ENCODE assay signal across 11 cellular contexts in genomic region chr7:35722054-35722849, GRCh38. TPM values are rescaled to one million over a fixed set of nuclear protein-coding genes. Genes with fewer than 3 reads are reported as not detected.
DNase-seq lines count a peak whose midpoint lies in the region; ATAC-seq and TF ChIP-seq lines count a peak whose summit lies in the region.
"Had no signal": no experiment of that assay in that cellular context is flagged by ENCODE, and none has a peak within 500 bp of the region (broad histone marks: within the 10 kb centered on the region; RNA-seq: fewer than 3 reads in every experiment).

No MANE protein-coding gene starts in this region.

- H3K4me3 ChIP-seq in lower lobe of right lung, result no peak overlapping the region
- H3K4me3 ChIP-seq: cardiac muscle cell had no signal

- ATAC-seq in HG03520 (IDR thresholded peaks at IDR 0.05; ENCODE audit: unreplicated experiment) (peak; percentile 36), GM18867 (IDR thresholded peaks at IDR 0.05; ENCODE audit: unreplicated experiment) (no peak), lower lobe of right lung (no peak)
- peak; percentile 66 for ATAC-seq in stimulated activated memory B cell treated with anti-CD40 and anti-IgM and Interleukin-4, amounts not matched to agents 10 μg/mL and 1 μg/mL and 100 μg/mL, for 72 hours
- ATAC-seq: left ventricle myocardium superior had no signal

- peaks cover 4% of the 10 kb centered on the region for H3K9me3 Mint-ChIP-seq in activated naive CD4-positive, alpha-beta T cell treated with anti-CD3 and anti-CD28 coated beads for 36 hours
- H3K9me3 Mint-ChIP-seq in stimulated activated memory B cell treated with anti-CD40 and anti-IgM and Interleukin-4, amounts not matched to agents 10 μg/mL and 1 μg/mL and 100 μg/mL, for 72 hours, result no peaks in the 10 kb centered on the region

- H3K27ac ChIP-seq in lower lobe of right lung, result no peak overlapping the region
- H3K27ac ChIP-seq: cardiac muscle cell had no signal

- H3K4me1 Mint-ChIP-seq in activated naive CD4-positive, alpha-beta T cell treated with anti-CD3 and anti-CD28 coated beads for 36 hours (ENCODE audit: low read depth), result peaks cover 43% of the 10 kb centered on the region
- H3K4me1 Mint-ChIP-seq in stimulated activated memory B cell treated with anti-CD40 and anti-IgM and Interleukin-4, amounts not matched to agents 10 μg/mL and 1 μg/mL and 100 μg/mL, for 72 hours, result peaks cover 60% of the 10 kb centered on the region

- no peaks in the 10 kb centered on the region for H3K36me3 Mint-ChIP-seq in activated naive CD4-positive, alpha-beta T cell treated with anti-CD3 and anti-CD28 coated beads for 36 hours (ENCODE audit: low read depth)
- no peaks in the 10 kb centered on the region for H3K36me3 Mint-ChIP-seq in stimulated activated memory B cell treated with anti-CD40 and anti-IgM and Interleukin-4, amounts not matched to agents 10 μg/mL and 1 μg/mL and 100 μg/mL, for 72 hours

- CTCF ChIA-PET in activated naive CD4-positive, alpha-beta T cell treated with anti-CD3 and anti-CD28 coated beads for 36 hours (lab: Charles Lee), result interaction anchor here (0.8 to 2.4 kb wide), 5 partner anchors 12 to 182 kb away, joined by 3 to 9 read pairs (median 3); no protein-coding TSS in a partner anchor

- peak overlapping the region; percentile 59 for H3K27ac Mint-ChIP-seq in activated naive CD4-positive, alpha-beta T cell treated with anti-CD3 and anti-CD28 coated beads for 36 hours
- peak overlapping the region; percentile 97 for H3K27ac Mint-ChIP-seq in stimulated activated memory B cell treated with anti-CD40 and anti-IgM and Interleukin-4, amounts not matched to agents 10 μg/mL and 1 μg/mL and 100 μg/mL, for 72 hours

- no peaks in the 10 kb centered on the region for H3K9me3 ChIP-seq in lower lobe of right lung

- H3K36me3 ChIP-seq in lower lobe of right lung, result no peaks in the 10 kb centered on the region
- H3K36me3 ChIP-seq: cardiac muscle cell had no signal

- peak; percentile 60 for DNase-seq in activated naive CD4-positive, alpha-beta T cell treated with anti-CD3 and anti-CD28 coated beads for 36 hours
- no peak for DNase-seq in activated naive CD4-positive, alpha-beta T cell (lab: John Stamatoyannopoulos, UW)
- peak; percentile 24 for DNase-seq in activated naive CD4-positive, alpha-beta T cell treated with anti-CD3 and anti-CD28 coated beads, Interleukin-2, amount 50 U/mL, for 16 hours
- DNase-seq in NCI-H2196 (lab: John Stamatoyannopoulos, UW; ENCODE audit: unreplicated experiment), result no peak
- no peak for DNase-seq in lower lobe of right lung
- DNase-seq: left ventricle myocardium superior, NCI-H2171 treated with DMSO at 0.1 percent for 48 hours had no signal

- H3K4me1 ChIP-seq in lower lobe of right lung, result no peaks in the 10 kb centered on the region

- intact Hi-C loops in activated naive CD4-positive, alpha-beta T cell treated with anti-CD3 and anti-CD28 coated beads for 36 hours (cut with micrococcal nuclease), result loop anchor here (1.0 to 10.0 kb wide), 4 partner anchors 13 to 1063 kb away; partner anchors contain the start of gene HERPUD2
- intact Hi-C loops in lower lobe of right lung (cut with DNase I), result no loop called here

- no peak overlapping the region for H3K4me3 Mint-ChIP-seq in activated naive CD4-positive, alpha-beta T cell treated with anti-CD3 and anti-CD28 coated beads for 36 hours
- peak overlapping the region; percentile 1 for H3K4me3 Mint-ChIP-seq in stimulated activated memory B cell treated with anti-CD40 and anti-IgM and Interleukin-4, amounts not matched to agents 10 μg/mL and 1 μg/mL and 100 μg/mL, for 72 hours

- no peaks in the 10 kb centered on the region for H3K27me3 ChIP-seq in lower lobe of right lung (ENCODE audit: low read depth)
- H3K27me3 ChIP-seq: cardiac muscle cell had no signal

- H3K27me3 Mint-ChIP-seq in activated naive CD4-positive, alpha-beta T cell treated with anti-CD3 and anti-CD28 coated beads for 36 hours (ENCODE audit: low read depth), result no peaks in the 10 kb centered on the region
- no peaks in the 10 kb centered on the region for H3K27me3 Mint-ChIP-seq in stimulated activated memory B cell treated with anti-CD40 and anti-IgM and Interleukin-4, amounts not matched to agents 10 μg/mL and 1 μg/mL and 100 μg/mL, for 72 hours

- no peak for TF ChIP-seq CTCF in lower lobe of right lung (IDR thresholded peaks at IDR 0.05)

RNA-seq across cellular contexts. Expression of gene HERPUD2, which starts 27.3 kb away (rescaled TPM):
- 10 to 100 TPM; 20.3 to 22.4 TPM for total RNA-seq in activated naive CD4-positive, alpha-beta T cell treated with anti-CD3 and anti-CD28 coated beads for 36 hours
- total RNA-seq in lower lobe of right lung, result 40.0 TPM

Comparison
In these comparisons a context has a peak if more than half of its experiments do, and no peak if none do; other contexts are left out.
1. DNase-seq: peak in activated naive CD4-positive, alpha-beta T cell treated with anti-CD3 and anti-CD28 coated beads for 36 hours (single experiment) and activated naive CD4-positive, alpha-beta T cell treated with anti-CD3 and anti-CD28 coated beads, Interleukin-2, amount 50 U/mL, for 16 hours (single experiment); none in activated naive CD4-positive, alpha-beta T cell (0 of 4), NCI-H2196 (single experiment) and lower lobe of right lung (single experiment).
2. ATAC-seq: peak in HG03520 (single experiment) and stimulated activated memory B cell treated with anti-CD40 and anti-IgM and Interleukin-4, amounts not matched to agents 10 μg/mL and 1 μg/mL and 100 μg/mL, for 72 hours (single experiment); none in GM18867 (single experiment) and lower lobe of right lung (0 of 2).